Comparison of ENCODE assay signal across 15 cellular contexts in the genomic region with DNA sequence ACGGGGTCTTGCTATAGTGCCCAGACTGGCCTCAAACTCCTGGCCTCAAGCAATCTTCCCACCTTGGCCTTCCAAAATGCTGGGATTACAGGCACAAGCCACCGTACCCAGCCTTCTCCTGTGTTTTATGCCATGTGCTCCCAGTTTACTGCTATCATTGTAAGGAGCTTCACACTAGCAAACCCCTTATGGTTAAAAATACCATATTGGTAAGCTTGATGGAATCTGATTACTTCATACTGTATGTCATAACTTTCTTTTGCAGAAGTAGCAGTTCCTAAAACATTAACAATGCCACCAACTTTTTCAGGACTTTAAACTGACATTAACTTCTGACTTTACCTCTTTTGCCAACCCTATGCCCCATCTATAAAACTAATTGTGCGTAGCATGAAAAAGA. TPM values are rescaled to one million over a fixed set of nuclear protein-coding genes. Genes with fewer than 3 reads are reported as not detected.
DNase-seq lines count a peak whose midpoint lies in the region; ATAC-seq and TF ChIP-seq lines count a peak whose summit lies in the region.
"Had no signal": no experiment of that assay in that cellular context is flagged by ENCODE, and none has a peak within 500 bp of the region (broad histone marks: within the 10 kb centered on the region; RNA-seq: fewer than 3 reads in every experiment).

No MANE protein-coding gene starts in this region.

- DNase-seq in Right ventricle myocardium superior (no peak), right atrium auricular region (ENCODE audit: low spot score) (no peak), RWPE2 (ENCODE audit: low spot score) (no peak), fibroblast of mammary gland (ENCODE audit: low read depth) (peak; percentile 75), GM19240 (ENCODE audit: insufficient read length, low spot score) (no peak), SW480 (ENCODE audit: low spot score) (no peak), NCI-H1694 treated with DMSO at 0.1 percent for 48 hours (lab: John Stamatoyannopoulos, UW) (no peak)
- no peak for DNase-seq in stimulated activated naive B cell treated with anti-CD40 and anti-IgM and Interleukin-4, amounts not matched to agents 10 μg/mL and 1 μg/mL and 100 μg/mL, for 72 hours
- DNase-seq: foreskin melanocyte; left lung; NCI-H1436; stimulated activated CD4-positive, alpha-beta T cell treated with anti-CD3 and anti-CD28 coated beads, Interleukin-4, amount 100 ng/mL, for 4 hours; substantia nigra; T1000 had no signal

- intact Hi-C loops in Right ventricle myocardium superior (cut with DNase I) = no loop called here

- H3K4me1 ChIP-seq in right atrium auricular region = no peaks in the 10 kb centered on the region
- no peaks in the 10 kb centered on the region for H3K4me1 ChIP-seq in RWPE2 (ENCODE audit: insufficient read depth, poor library complexity, severe bottlenecking)
- H3K4me1 ChIP-seq: parathyroid adenoma had no signal

- TF ChIP-seq CTCF in right atrium auricular region (IDR thresholded peaks at IDR 0.05) (no peak), RWPE2 (IDR thresholded peaks at IDR 0.05; ENCODE audit: poor library complexity, severe bottlenecking) (no peak), fibroblast of mammary gland (conservative IDR thresholded peaks at IDR 0.05; ENCODE audit: control insufficient read depth, insufficient read depth, low read depth, low read length) (no peak)

- H3K9me3 Mint-ChIP-seq in stimulated activated naive B cell treated with anti-CD40 and anti-IgM and Interleukin-4, amounts not matched to agents 10 μg/mL and 1 μg/mL and 100 μg/mL, for 72 hours = no peaks in the 10 kb centered on the region

- peaks cover 0 to 4% of the 10 kb centered on the region in 2 donors for H3K4me1 Mint-ChIP-seq in stimulated activated naive B cell treated with anti-CD40 and anti-IgM and Interleukin-4, amounts not matched to agents 10 μg/mL and 1 μg/mL and 100 μg/mL, for 72 hours

- no peaks in the 10 kb centered on the region for H3K36me3 ChIP-seq in right atrium auricular region
- H3K36me3 ChIP-seq in RWPE2 (ENCODE audit: low read depth) = peaks cover 27% of the 10 kb centered on the region
- H3K36me3 ChIP-seq: left lung had no signal

- no peak overlapping the region for H3K4me3 ChIP-seq in right atrium auricular region
- no peak overlapping the region for H3K4me3 ChIP-seq in RWPE2 (ENCODE audit: severe bottlenecking)
- H3K4me3 ChIP-seq in fibroblast of mammary gland (ENCODE audit: control insufficient read depth, low read depth, low read length) = no peak overlapping the region
- H3K4me3 ChIP-seq: left lung had no signal

- no peak overlapping the region for H3K4me3 Mint-ChIP-seq in stimulated activated naive B cell treated with anti-CD40 and anti-IgM and Interleukin-4, amounts not matched to agents 10 μg/mL and 1 μg/mL and 100 μg/mL, for 72 hours

- ATAC-seq in Right ventricle myocardium superior (ENCODE audit: poor library complexity) = peak; percentile 43
- ATAC-seq in RWPE2 (ENCODE audit: low read depth) = peak; percentile 54; the same call in 2 of the 3 replicates
- no peak for ATAC-seq in stimulated activated naive B cell treated with anti-CD40 and anti-IgM and Interleukin-4, amounts not matched to agents 10 μg/mL and 1 μg/mL and 100 μg/mL, for 72 hours (replicated peaks)
- ATAC-seq: left lung had no signal

- H3K9me3 ChIP-seq in right atrium auricular region = no peaks in the 10 kb centered on the region
- no peaks in the 10 kb centered on the region for H3K9me3 ChIP-seq in RWPE2 (ENCODE audit: severe bottlenecking)
- H3K9me3 ChIP-seq: left lung had no signal

- H3K27ac ChIP-seq in right atrium auricular region = no peak overlapping the region
- H3K27ac ChIP-seq in RWPE2 (ENCODE audit: poor library complexity, severe bottlenecking) = no peak overlapping the region
- H3K27ac ChIP-seq: parathyroid adenoma had no signal

- H3K27ac Mint-ChIP-seq in stimulated activated naive B cell treated with anti-CD40 and anti-IgM and Interleukin-4, amounts not matched to agents 10 μg/mL and 1 μg/mL and 100 μg/mL, for 72 hours = peak overlapping the region; percentile 53

- H3K27me3 ChIP-seq in right atrium auricular region (no peaks in the 10 kb centered on the region), RWPE2 (ENCODE audit: insufficient read depth, poor library complexity, severe bottlenecking) (no peaks in the 10 kb centered on the region)
- H3K27me3 ChIP-seq: left lung had no signal

- no peaks in the 10 kb centered on the region for H3K27me3 Mint-ChIP-seq in stimulated activated naive B cell treated with anti-CD40 and anti-IgM and Interleukin-4, amounts not matched to agents 10 μg/mL and 1 μg/mL and 100 μg/mL, for 72 hours

- H3K36me3 Mint-ChIP-seq in stimulated activated naive B cell treated with anti-CD40 and anti-IgM and Interleukin-4, amounts not matched to agents 10 μg/mL and 1 μg/mL and 100 μg/mL, for 72 hours = peaks cover 18 to 33% of the 10 kb centered on the region in 2 donors

RNA-seq across cellular contexts. Expression of gene HAT1, which starts 36.2 kb away (rescaled TPM):
- total RNA-seq in Right ventricle myocardium superior = 31.1 TPM
- 10 to 100 TPM; 22.8 to 25.8 TPM for total RNA-seq in right atrium auricular region

RNA-seq across cellular contexts. Expression of gene METAP1D, which starts 41.3 kb away (rescaled TPM):
- total RNA-seq in Right ventricle myocardium superior (6.9 TPM), right atrium auricular region (1 to 10 TPM; 2.3 to 4.7 TPM)

Comparison
In these comparisons a context has a peak if more than half of its experiments do, and no peak if none do; other contexts are left out.
1. ATAC-seq: peak in Right ventricle myocardium superior (single experiment) and RWPE2 (single experiment); none in stimulated activated naive B cell treated with anti-CD40 and anti-IgM and Interleukin-4, amounts not matched to agents 10 μg/mL and 1 μg/mL and 100 μg/mL, for 72 hours (0 of 2).